24 cellular contexts compared by ENCODE assay signal in genomic region chr10:12327074-12327473, GRCh38.
"Had no signal": no experiment of that assay in that cellular context is flagged by ENCODE, and none has a peak within 500 bp of the region (broad histone marks: within the 10 kb centered on the region; RNA-seq: fewer than 3 reads in every experiment).

No MANE protein-coding gene starts in this region.

- H3K4me3 ChIP-seq: ascending aorta, cardiac muscle cell, K562, SJSA1 had no signal

- ATAC-seq: activated CD4-positive, alpha-beta T cell treated with anti-CD3 and anti-CD28 coated beads for 36 hours; activated CD4-positive, CD25-positive, alpha-beta regulatory T cell treated with anti-CD3 and anti-CD28 coated beads, Interleukin-2, amount 50 U/mL, for 24 hours; activated CD8-positive, alpha-beta T cell treated with anti-CD3 and anti-CD28 coated beads, Interleukin-2, amount 10 ng/mL, durations not matched to agents 7 days and 5 days; K562; Panc1; WTC11 had no signal

- H3K27ac ChIP-seq: ascending aorta, cardiac muscle cell, SJSA1 had no signal

- DNase-seq: activated CD4-positive, alpha-beta T cell treated with anti-CD3 and anti-CD28 coated beads for 36 hours; activated CD4-positive, alpha-beta T cell treated with anti-CD3 and anti-CD28 coated beads, Interleukin-2, amount 10 ng/mL, durations not matched to agents 7 days and 5 days; activated CD4-positive, alpha-beta T cell treated with anti-CD3 and anti-CD28 coated beads, Interleukin-2, amount 50 U/mL, for 48 hours; activated CD8-positive, alpha-beta T cell treated with anti-CD3 and anti-CD28 coated beads, Interleukin-2, amount 10 ng/mL, durations not matched to agents 7 days and 5 days; activated gamma-delta T cell; activated naive CD4-positive, alpha-beta T cell treated with Interleukin-2 at 50 U/mL for 16 hours; activated naive CD8-positive, alpha-beta T cell treated with anti-CD3 and anti-CD28 coated beads, Interleukin-2, amount 10 ng/mL, durations not matched to agents 7 days and 5 days; activated T-cell treated with anti-CD3 and anti-CD28 coated beads, Interleukin-2, amount 50 U/mL, for 24 hours; amygdala; NCI-H1092 treated with DMSO at 0.1 percent for 48 hours; NCI-H1417 treated with DMSO at 0.1 percent for 48 hours; NCI-H2029; NCI-H345; NCI-H524 treated with DMSO at 0.1 percent for 48 hours; RPMI8226; SHP77 treated with DMSO at 0.1 percent for 48 hours; SK-N-SH had no signal

- H3K9me3 ChIP-seq: ascending aorta, SJSA1, SK-N-SH had no signal

- H3K9ac ChIP-seq: SK-N-SH had no signal

- H3K36me3 ChIP-seq: ascending aorta, cardiac muscle cell, SJSA1 had no signal

- FAIRE-seq: K562 had no signal
